ENCODE assay signal across 12 cellular contexts in the genomic region with DNA sequence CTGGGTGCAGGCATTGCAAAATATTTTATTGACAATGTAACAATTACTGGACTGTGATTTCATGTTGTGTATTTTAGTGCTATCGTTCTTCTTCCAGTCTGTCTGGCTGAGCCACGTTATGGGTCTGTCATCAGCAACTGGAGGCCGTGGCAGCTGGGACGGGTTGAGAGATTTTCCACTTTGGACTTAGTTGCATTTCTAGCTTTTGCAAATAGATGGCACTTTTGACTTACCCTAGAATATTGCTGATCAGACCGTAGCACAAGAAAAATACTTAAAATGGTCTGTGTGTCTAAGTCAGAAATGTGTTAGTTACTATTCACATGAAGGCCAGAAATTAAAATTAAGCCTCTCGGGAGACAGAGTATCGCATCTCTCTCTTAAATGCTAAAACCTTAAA.
DNase-seq lines count a peak whose midpoint lies in the region; ATAC-seq, FAIRE-seq and TF ChIP-seq lines count a peak whose summit lies in the region.
"Had no signal": no experiment of that assay in that cellular context is flagged by ENCODE, and none has a peak within 500 bp of the region (broad histone marks: within the 10 kb centered on the region; RNA-seq: fewer than 3 reads in every experiment).

No MANE protein-coding gene starts in this region.

- no peaks in the 10 kb centered on the region for H3K4me1 ChIP-seq in naive thymus-derived CD4-positive, alpha-beta T cell (ENCODE audit: control insufficient read depth in 2 of 2, insufficient read depth in 2 of 2, low read length in 2 of 2)
- peaks cover 0 to 10% (median 0%) of the 10 kb centered on the region in 3 donors for H3K4me1 ChIP-seq in gastroesophageal sphincter
- H3K4me1 ChIP-seq: vagina had no signal

- TF ChIP-seq EP300 in gastroesophageal sphincter (IDR thresholded peaks at IDR 0.05), result no peak

- H3K9me3 Mint-ChIP-seq in brain, result peaks cover 0 to 3% (median 0%) of the 10 kb centered on the region in 5 experiments
- no peaks in the 10 kb centered on the region for H3K9me3 Mint-ChIP-seq in naive thymus-derived CD4-positive, alpha-beta T cell

- no peaks in the 10 kb centered on the region for H3K36me3 ChIP-seq in naive thymus-derived CD4-positive, alpha-beta T cell (ENCODE audit: control insufficient read depth in 2 of 3, insufficient read depth in 3 of 3, low read length in 3 of 3)
- H3K36me3 ChIP-seq in gastroesophageal sphincter, result no peaks in the 10 kb centered on the region
- H3K36me3 ChIP-seq: vagina had no signal

- H3K4me1 Mint-ChIP-seq in brain, result peaks cover 81% of the 10 kb centered on the region
- H3K4me1 Mint-ChIP-seq in naive thymus-derived CD4-positive, alpha-beta T cell, result peaks cover 0 to 18% (median 8%) of the 10 kb centered on the region in 7 donors

- H3K27ac Mint-ChIP-seq in brain, result peak overlapping the region in 3 of 5 experiments; percentile 32 to 74 (median 44)
- H3K27ac Mint-ChIP-seq in naive thymus-derived CD4-positive, alpha-beta T cell, result no peak overlapping the region

- WGBS in gastroesophageal sphincter (ENCODE audit: low coverage in 1 of 2), 2 donors, result 35 to 36% methylated on average over 7 of the region's 7 CpGs

- peak overlapping the region in 3 of 5 experiments; percentile 3 to 64 (median 35) for H3K4me3 Mint-ChIP-seq in brain
- H3K4me3 Mint-ChIP-seq in naive thymus-derived CD4-positive, alpha-beta T cell, result no peak overlapping the region

- intact Hi-C loops in naive thymus-derived CD4-positive, alpha-beta T cell (cut with micrococcal nuclease), result no loop called here

- no peak for TF ChIP-seq POLR2A in H54 (IDR thresholded peaks at IDR 0.05; ENCODE audit: low read depth, low read length)
- no peak for TF ChIP-seq POLR2A in gastroesophageal sphincter (IDR thresholded peaks at IDR 0.05)

- no peak overlapping the region for H3K4me3 ChIP-seq in naive thymus-derived CD4-positive, alpha-beta T cell (ENCODE audit: low read length)
- H3K4me3 ChIP-seq in gastroesophageal sphincter, result no peak overlapping the region
- H3K4me3 ChIP-seq: vagina had no signal

- FAIRE-seq in H54 (lab: Jason Lieb, UNC), result peak; percentile 48

- peaks cover 8% of the 10 kb centered on the region for H3K27me3 Mint-ChIP-seq in brain
- peaks cover 46 to 77% (median 49%) of the 10 kb centered on the region in 5 donors for H3K27me3 Mint-ChIP-seq in naive thymus-derived CD4-positive, alpha-beta T cell

- no peaks in the 10 kb centered on the region for H3K27me3 ChIP-seq in naive thymus-derived CD4-positive, alpha-beta T cell (ENCODE audit: control insufficient read depth in 2 of 2, insufficient read depth in 2 of 2, low read length in 2 of 2)
- peaks cover 67% of the 10 kb centered on the region for H3K27me3 ChIP-seq in gastroesophageal sphincter
- H3K27me3 ChIP-seq: vagina had no signal

- peak; percentile 63 to 71 for TF ChIP-seq CTCF in brain (conservative IDR thresholded peaks at IDR 0.05)
- TF ChIP-seq CTCF in gastroesophageal sphincter (IDR thresholded peaks at IDR 0.05), result peak in 1 of 4 experiments; percentile 32

- no peaks in the 10 kb centered on the region for H3K9me3 ChIP-seq in naive thymus-derived CD4-positive, alpha-beta T cell (ENCODE audit: control insufficient read depth in 2 of 3, low read length in 3 of 3)
- H3K9me3 ChIP-seq in gastroesophageal sphincter, result no peaks in the 10 kb centered on the region
- H3K9me3 ChIP-seq: vagina had no signal

- DNase-seq in H54 (ENCODE audit: insufficient read length, low spot score), result no peak
- peak; percentile 73 for DNase-seq in NCI-H1694 treated with DMSO at 0.1 percent for 48 hours (lab: John Stamatoyannopoulos, UW)
- DNase-seq in myocyte (ENCODE audit: low read depth), result peak; percentile 5
- no peak for DNase-seq in hepatic stellate cell (ENCODE audit: low spot score)
- no peak for DNase-seq in naive thymus-derived CD4-positive, alpha-beta T cell
- DNase-seq: activated CD8-positive, alpha-beta memory T cell treated with anti-CD3 and anti-CD28 coated beads, Interleukin-2, amount 50 U/mL, for 4 hours; stimulated activated CD4-positive, alpha-beta T cell treated with anti-CD3 and anti-CD28 coated beads, Interleukin-4, amount 100 ng/mL, for 1 hour had no signal

- no peak overlapping the region for H3K27ac ChIP-seq in naive thymus-derived CD4-positive, alpha-beta T cell (ENCODE audit: low read depth, low read length)
- H3K27ac ChIP-seq in gastroesophageal sphincter, result no peak overlapping the region
- H3K27ac ChIP-seq: RWPE1, vagina had no signal

- CTCF ChIA-PET in naive thymus-derived CD4-positive, alpha-beta T cell (lab: Charles Lee), result no interaction called here

- POLR2A ChIA-PET in naive thymus-derived CD4-positive, alpha-beta T cell (lab: Charles Lee), result no interaction called here

- no peak for ATAC-seq in naive thymus-derived CD4-positive, alpha-beta T cell
- no peak for ATAC-seq in gastroesophageal sphincter
- no peak for ATAC-seq in GM21737 (IDR thresholded peaks at IDR 0.05; ENCODE audit: unreplicated experiment)

- no peaks in the 10 kb centered on the region for H3K36me3 Mint-ChIP-seq in brain
- no peaks in the 10 kb centered on the region for H3K36me3 Mint-ChIP-seq in naive thymus-derived CD4-positive, alpha-beta T cell

Comparison
In these comparisons a context has a peak if more than half of its experiments do, and no peak if none do; other contexts are left out.
1. DNase-seq: peak in NCI-H1694 treated with DMSO at 0.1 percent for 48 hours (single experiment) and myocyte (single experiment); none in H54 (single experiment), hepatic stellate cell (single experiment) and naive thymus-derived CD4-positive, alpha-beta T cell (0 of 9).
2. H3K27ac Mint-ChIP-seq: peak in brain (3 of 5); none in naive thymus-derived CD4-positive, alpha-beta T cell (0 of 9).
3. H3K4me3 Mint-ChIP-seq: peak in brain (3 of 5); none in naive thymus-derived CD4-positive, alpha-beta T cell (0 of 10).